ENCODE assay signal across 8 cellular contexts in the genomic region with DNA sequence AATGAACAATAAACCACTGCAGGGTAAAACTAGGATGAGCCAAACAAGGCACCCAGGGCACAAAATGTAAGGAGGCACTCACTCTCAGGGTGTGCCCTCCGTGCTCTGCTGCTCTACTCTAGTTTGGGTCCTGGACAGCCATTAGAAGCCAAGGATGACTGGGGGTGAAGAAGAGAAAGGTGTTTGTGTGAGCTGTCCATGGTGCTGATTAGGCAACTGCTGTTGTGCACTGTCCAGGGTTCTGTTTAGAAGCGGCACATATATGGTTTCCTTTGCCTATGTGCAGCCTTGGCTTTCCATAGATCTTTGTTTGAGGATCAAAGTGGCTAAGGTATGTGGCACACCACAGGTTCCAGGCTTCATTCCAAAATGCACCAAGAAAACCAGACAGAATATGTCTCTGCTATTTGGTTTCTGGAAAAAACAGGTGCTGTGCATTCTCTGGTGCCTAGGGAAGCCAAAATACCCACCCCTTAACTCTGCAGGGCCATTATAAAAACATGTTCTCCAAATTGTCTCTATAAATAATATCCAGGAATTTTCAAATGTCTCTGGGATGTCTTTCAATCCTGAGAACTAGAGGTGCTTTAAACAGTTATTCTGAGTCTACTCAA.
DNase-seq lines count a peak whose midpoint lies in the region; ATAC-seq, FAIRE-seq and TF ChIP-seq lines count a peak whose summit lies in the region.
"Had no signal": no experiment of that assay in that cellular context is flagged by ENCODE, and none has a peak within 500 bp of the region (broad histone marks: within the 10 kb centered on the region; RNA-seq: fewer than 3 reads in every experiment).

No MANE protein-coding gene starts in this region.

- H3K27me3 ChIP-seq in GM12878 (replicated peaks in 1 of 2; ENCODE audit: control insufficient read depth in 2 of 2, insufficient read depth in 2 of 2, low read length in 1 of 2) = no peaks in the 10 kb centered on the region

- SMC1A ChIA-PET in GM12878 (lab: Charles Lee; ENCODE audit: uncharacterized antibody, unreplicated experiment) = no interaction called here

- no peak overlapping the region for H3K4me2 ChIP-seq in GM12878 (ENCODE audit: control insufficient read depth, insufficient read depth)

- H3K4me3 ChIP-seq in LNCaP clone FGC (ENCODE audit: low read depth, low read length) = no peak overlapping the region
- no peak overlapping the region for H3K4me3 ChIP-seq in GM12878
- H3K4me3 ChIP-seq in mucosa of descending colon = no peak overlapping the region

- RAD21 ChIA-PET in GM12878 (lab: Charles Lee; ENCODE audit: unreplicated experiment) = no interaction called here

- H3K4me1 ChIP-seq in GM12878 (ENCODE audit: control insufficient read depth, insufficient read depth, low read length) = no peaks in the 10 kb centered on the region
- no peaks in the 10 kb centered on the region for H3K4me1 ChIP-seq in mucosa of descending colon (ENCODE audit: low read depth)

- CTCF ChIA-PET in GM12878 (lab: Yijun Ruan, JAX) = no interaction called here

- no peaks in the 10 kb centered on the region for H3K36me3 Mint-ChIP-seq in T-helper 17 cell (ENCODE audit: low read depth)
- H3K36me3 Mint-ChIP-seq: naive B cell had no signal

- TF ChIP-seq EP300 in GM12878 (IDR thresholded peaks at IDR 0.05; ENCODE audit: borderline replicate concordance in 1 of 2, control insufficient read depth in 1 of 2, low read depth in 2 of 2, low read length in 2 of 2) = no peak

- H3K4me1 Mint-ChIP-seq in T-helper 17 cell = no peaks in the 10 kb centered on the region
- H3K4me1 Mint-ChIP-seq: naive B cell had no signal

- H3K4me3 Mint-ChIP-seq in T-helper 17 cell = no peak overlapping the region
- H3K4me3 Mint-ChIP-seq: naive B cell had no signal

- TF ChIP-seq POLR2A in GM12878 (IDR thresholded peaks at IDR 0.05; ENCODE audit: low read depth, low read length) = no peak

- H2AFZ ChIP-seq in GM12878 (ENCODE audit: control insufficient read depth, low read depth, low read length) = no peak overlapping the region

- 19% methylated on average over 2 of the region's 2 CpGs for WGBS in GM12878 (ENCODE audit: insufficient coverage, insufficient replicate concordance, low lambda C conversion rate, missing lambda C conversion rate)

- no peaks in the 10 kb centered on the region for H3K9me3 ChIP-seq in GM12878 (replicated peaks; ENCODE audit: control insufficient read depth, insufficient read depth, low read length)
- H3K9me3 ChIP-seq in mucosa of descending colon = peaks cover 5% of the 10 kb centered on the region
- H3K9me3 ChIP-seq in T-helper 17 cell (ENCODE audit: control insufficient read depth, low read length, poor library complexity, severe bottlenecking) = no peaks in the 10 kb centered on the region

- no peak overlapping the region for H3K27ac Mint-ChIP-seq in T-helper 17 cell
- H3K27ac Mint-ChIP-seq: naive B cell had no signal

- TF ChIP-seq CTCF in GM13976 (IDR thresholded peaks at IDR 0.05; ENCODE audit: borderline replicate concordance, control extremely low read depth, extremely low read depth, insufficient read depth, missing control alignments) (no peak), LNCaP clone FGC (IDR thresholded peaks at IDR 0.05; ENCODE audit: control insufficient read depth, extremely low read depth, insufficient read depth) (no peak), GM12878 (IDR thresholded peaks at IDR 0.05 in 2 of 3, conservative IDR thresholded peaks at IDR 0.05 in 1 of 3; ENCODE audit: control insufficient read depth in 2 of 3, extremely low read depth in 1 of 3, insufficient read depth in 1 of 3, low read depth in 3 of 3, low read length in 3 of 3) (no peak), mucosa of descending colon (IDR thresholded peaks at IDR 0.05) (no peak)

- in situ Hi-C loops in GM13976 (cut with MboI; ENCODE audit: low sequenced_read_pairs, unreplicated experiment) = no loop called here
- in situ Hi-C loops in GM12878 (cut with MboI) = no loop called here

- H3K27ac ChIP-seq in GM12878 (ENCODE audit: control insufficient read depth, insufficient read depth) = no peak overlapping the region

- ATAC-seq in GM12878 (peak; percentile 58), mucosa of descending colon (peak; percentile 56), HG03159 (IDR thresholded peaks at IDR 0.05; ENCODE audit: unreplicated experiment) (no peak), T-helper 17 cell (no peak), HG02763 (IDR thresholded peaks at IDR 0.05; ENCODE audit: unreplicated experiment) (no peak)

- no peak overlapping the region for H3K9ac ChIP-seq in GM12878 (ENCODE audit: control insufficient read depth, insufficient read depth, low read length)

- H3K27me3 Mint-ChIP-seq in T-helper 17 cell = no peaks in the 10 kb centered on the region

- no peaks in the 10 kb centered on the region for H3K36me3 ChIP-seq in GM12878 (ENCODE audit: control insufficient read depth in 2 of 2, insufficient read depth in 2 of 2, low read length in 1 of 2)
- H3K36me3 ChIP-seq in mucosa of descending colon (ENCODE audit: low read depth) = no peaks in the 10 kb centered on the region

- H3K79me2 ChIP-seq in GM12878 (ENCODE audit: control insufficient read depth, insufficient read depth, low read length) = no peaks in the 10 kb centered on the region

- no peaks in the 10 kb centered on the region for H4K20me1 ChIP-seq in GM12878 (ENCODE audit: control insufficient read depth, insufficient read depth)

- FAIRE-seq in GM12878 (lab: Jason Lieb, UNC) = no peak

- POLR2A ChIA-PET in GM12878 (lab: Charles Lee) = no interaction called here

- no TSS peak for BruUV-seq in GM12878 (replicated peaks; lab: Mats Ljungman, UMichigan)

- DNase-seq in GM13976 (ENCODE audit: low spot score) (peak; percentile 18), LNCaP clone FGC (ENCODE audit: low read depth) (peak; percentile 25), GM12878 (ENCODE audit: low read depth, low spot score) (no peak), mucosa of descending colon (peak in 1 of 3 donors; percentile 67), T-helper 17 cell (no peak)
- DNase-seq: naive B cell had no signal

- intact Hi-C loops in GM12878 (cut with micrococcal nuclease; ENCODE audit: unreplicated experiment) = no loop called here
- intact Hi-C loops in mucosa of descending colon (cut with DNase I, micrococcal nuclease) = no loop called here

- no peak for TF ChIP-seq RAD21 in GM12878 (IDR thresholded peaks at IDR 0.05; ENCODE audit: insufficient read depth, low read depth, low read length)

TF ChIP-seq in GM12878, 131 proteins besides CTCF, POLR2A, EP300 and RAD21 (continues in another document):
- TF ChIP-seq, protein P1, sequence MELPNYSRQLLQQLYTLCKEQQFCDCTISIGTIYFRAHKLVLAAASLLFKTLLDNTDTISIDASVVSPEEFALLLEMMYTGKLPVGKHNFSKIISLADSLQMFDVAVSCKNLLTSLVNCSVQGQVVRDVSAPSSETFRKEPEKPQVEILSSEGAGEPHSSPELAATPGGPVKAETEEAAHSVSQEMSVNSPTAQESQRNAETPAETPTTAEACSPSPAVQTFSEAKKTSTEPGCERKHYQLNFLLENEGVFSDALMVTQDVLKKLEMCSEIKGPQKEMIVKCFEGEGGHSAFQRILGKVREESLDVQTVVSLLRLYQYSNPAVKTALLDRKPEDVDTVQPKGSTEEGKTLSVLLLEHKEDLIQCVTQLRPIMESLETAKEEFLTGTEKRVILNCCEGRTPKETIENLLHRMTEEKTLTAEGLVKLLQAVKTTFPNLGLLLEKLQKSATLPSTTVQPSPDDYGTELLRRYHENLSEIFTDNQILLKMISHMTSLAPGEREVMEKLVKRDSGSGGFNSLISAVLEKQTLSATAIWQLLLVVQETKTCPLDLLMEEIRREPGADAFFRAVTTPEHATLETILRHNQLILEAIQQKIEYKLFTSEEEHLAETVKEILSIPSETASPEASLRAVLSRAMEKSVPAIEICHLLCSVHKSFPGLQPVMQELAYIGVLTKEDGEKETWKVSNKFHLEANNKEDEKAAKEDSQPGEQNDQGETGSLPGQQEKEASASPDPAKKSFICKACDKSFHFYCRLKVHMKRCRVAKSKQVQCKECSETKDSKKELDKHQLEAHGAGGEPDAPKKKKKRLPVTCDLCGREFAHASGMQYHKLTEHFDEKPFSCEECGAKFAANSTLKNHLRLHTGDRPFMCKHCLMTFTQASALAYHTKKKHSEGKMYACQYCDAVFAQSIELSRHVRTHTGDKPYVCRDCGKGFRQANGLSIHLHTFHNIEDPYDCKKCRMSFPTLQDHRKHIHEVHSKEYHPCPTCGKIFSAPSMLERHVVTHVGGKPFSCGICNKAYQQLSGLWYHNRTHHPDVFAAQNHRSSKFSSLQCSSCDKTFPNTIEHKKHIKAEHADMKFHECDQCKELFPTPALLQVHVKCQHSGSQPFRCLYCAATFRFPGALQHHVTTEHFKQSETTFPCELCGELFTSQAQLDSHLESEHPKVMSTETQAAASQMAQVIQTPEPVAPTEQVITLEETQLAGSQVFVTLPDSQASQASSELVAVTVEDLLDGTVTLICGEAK (IDR thresholded peaks at IDR 0.05; ENCODE audit: borderline replicate concordance) = peak; percentile 77
- TF ChIP-seq YBX1 (IDR thresholded peaks at IDR 0.05) (no peak), FOS (IDR thresholded peaks at IDR 0.05; ENCODE audit: borderline replicate concordance, extremely low read depth, insufficient read length) (no peak), NR2C1 (IDR thresholded peaks at IDR 0.05) (no peak), YY1 (IDR thresholded peaks at IDR 0.05; ENCODE audit: low read depth, low read length) (no peak), RELA (IDR thresholded peaks at IDR 0.05; ENCODE audit: borderline replicate concordance, partially characterized antibody) (no peak), HDAC2 (IDR thresholded peaks at IDR 0.05) (no peak), ZNF217 (IDR thresholded peaks at IDR 0.05) (no peak), RCOR1 (conservative IDR thresholded peaks at IDR 0.05; ENCODE audit: low read depth, low read length) (peak; percentile 92; the same call in 1 of the 2 replicates)
- TF ChIP-seq, protein P2, sequence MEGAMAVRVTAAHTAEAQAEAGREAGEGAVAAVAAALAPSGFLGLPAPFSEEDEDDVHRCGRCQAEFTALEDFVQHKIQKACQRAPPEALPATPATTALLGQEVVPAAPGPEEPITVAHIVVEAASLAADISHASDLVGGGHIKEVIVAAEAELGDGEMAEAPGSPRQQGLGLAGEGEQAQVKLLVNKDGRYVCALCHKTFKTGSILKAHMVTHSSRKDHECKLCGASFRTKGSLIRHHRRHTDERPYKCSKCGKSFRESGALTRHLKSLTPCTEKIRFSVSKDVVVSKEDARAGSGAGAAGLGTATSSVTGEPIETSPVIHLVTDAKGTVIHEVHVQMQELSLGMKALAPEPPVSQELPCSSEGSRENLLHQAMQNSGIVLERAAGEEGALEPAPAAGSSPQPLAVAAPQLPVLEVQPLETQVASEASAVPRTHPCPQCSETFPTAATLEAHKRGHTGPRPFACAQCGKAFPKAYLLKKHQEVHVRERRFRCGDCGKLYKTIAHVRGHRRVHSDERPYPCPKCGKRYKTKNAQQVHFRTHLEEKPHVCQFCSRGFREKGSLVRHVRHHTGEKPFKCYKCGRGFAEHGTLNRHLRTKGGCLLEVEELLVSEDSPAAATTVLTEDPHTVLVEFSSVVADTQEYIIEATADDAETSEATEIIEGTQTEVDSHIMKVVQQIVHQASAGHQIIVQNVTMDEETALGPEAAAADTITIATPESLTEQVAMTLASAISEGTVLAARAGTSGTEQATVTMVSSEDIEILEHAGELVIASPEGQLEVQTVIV (IDR thresholded peaks at IDR 0.05; ENCODE audit: borderline replicate concordance, partially characterized antibody) = no peak

Comparison
In these comparisons a context has a peak if more than half of its experiments do, and no peak if none do; other contexts are left out.
1. DNase-seq: peak in GM13976 (single experiment) and LNCaP clone FGC (single experiment); none in GM12878 (single experiment) and T-helper 17 cell (0 of 3).
2. ATAC-seq: peak in GM12878 (single experiment) and mucosa of descending colon (single experiment); none in HG03159 (single experiment), T-helper 17 cell (single experiment) and HG02763 (single experiment).